ENCODE assay signal across 8 cellular contexts in the genomic region with DNA sequence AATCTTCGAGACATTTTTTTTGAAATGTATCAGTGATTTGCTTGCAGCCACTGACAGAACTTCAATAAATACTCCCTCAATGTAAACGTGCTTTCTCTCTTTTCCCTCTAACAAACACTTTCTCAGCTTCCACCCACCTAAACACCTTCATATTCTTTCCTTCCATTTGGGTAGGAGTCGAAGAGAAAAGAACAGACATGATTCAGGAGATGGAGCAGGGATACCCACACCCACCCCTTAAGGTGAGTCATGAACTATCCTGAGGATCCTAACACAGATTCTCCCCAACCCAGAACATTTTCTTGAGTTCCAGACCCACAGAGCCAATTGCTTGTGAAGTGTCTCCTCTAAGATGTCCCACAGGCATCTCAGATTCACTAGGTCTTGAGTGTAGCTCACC.
"Had no signal": no experiment of that assay in that cellular context is flagged by ENCODE, and none has a peak within 500 bp of the region (broad histone marks: within the 10 kb centered on the region; RNA-seq: fewer than 3 reads in every experiment).

No MANE protein-coding gene starts in this region.

- H3K27ac Mint-ChIP-seq: HFFc6 had no signal

- H3K4me3 Mint-ChIP-seq: HFFc6 had no signal

- DNase-seq: GM23248, GOT3, H7, HFFc6, IMR-90, KG1 had no signal

- ATAC-seq: HCT116, K562 had no signal
